ENCODE assay signal across 33 cellular contexts in the genomic region with DNA sequence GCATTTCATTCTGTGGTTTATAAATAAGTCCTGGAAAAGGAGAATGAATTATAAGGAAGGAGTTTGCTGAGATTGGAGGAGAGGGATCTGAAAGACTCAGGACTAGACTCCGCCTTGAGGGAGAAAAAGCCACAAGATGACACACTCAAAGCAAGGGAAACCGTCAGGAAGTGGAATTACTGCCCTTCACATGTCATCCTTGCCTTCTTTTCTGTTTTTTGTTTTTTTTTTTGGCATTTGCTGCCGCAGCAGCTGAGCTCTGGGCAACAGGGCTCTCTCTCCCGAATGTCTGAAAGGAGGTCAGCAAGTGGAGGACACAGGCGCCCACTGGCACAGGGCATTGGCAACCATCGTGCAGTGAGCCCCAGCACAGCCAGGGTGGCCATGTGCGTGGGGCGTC.
A peak's percentile ranks its signal among the peaks of the same experiment; 100 is the strongest.
DNase-seq lines count a peak whose midpoint lies in the region; ATAC-seq, FAIRE-seq and TF ChIP-seq lines count a peak whose summit lies in the region.
"Had no signal": no experiment of that assay in that cellular context is flagged by ENCODE, and none has a peak within 500 bp of the region (broad histone marks: within the 10 kb centered on the region; RNA-seq: fewer than 3 reads in every experiment).

No MANE protein-coding gene starts in this region.

- H3K79me2 ChIP-seq in GM23248 (ENCODE audit: insufficient read depth) (no peaks in the 10 kb centered on the region), astrocyte (ENCODE audit: insufficient read depth, low read length) (no peaks in the 10 kb centered on the region)

- no peaks in the 10 kb centered on the region for H3K9me2 ChIP-seq in GM23248 (ENCODE audit: insufficient read depth)

- H3K4me1 Mint-ChIP-seq in astrocyte (ENCODE audit: low read depth, unreplicated experiment) (peaks cover 18% of the 10 kb centered on the region), T-helper 17 cell (peaks cover 10% of the 10 kb centered on the region)
- peaks cover 5% of the 10 kb centered on the region for H3K4me1 Mint-ChIP-seq in T-helper 2 cell treated with Interferon-gamma antibody and Interleukin-4, amounts not matched to agents 5 μg/mL and 100 μg/mL, for 36 hours (ENCODE audit: low read depth)

- H3K9me3 Mint-ChIP-seq in astrocyte (ENCODE audit: unreplicated experiment) = peaks cover 2% of the 10 kb centered on the region
- no peaks in the 10 kb centered on the region for H3K9me3 Mint-ChIP-seq in T-helper 2 cell treated with Interferon-gamma antibody and Interleukin-4, amounts not matched to agents 5 μg/mL and 100 μg/mL, for 36 hours
- H3K9me3 Mint-ChIP-seq: brain; stimulated activated naive CD8-positive, alpha-beta T cell treated with anti-CD3 and anti-CD28 coated beads, Interleukin-15, Interleukin-2, amounts not matched to agents 100 ng/mL and 50 ng/mL, for 24 hours; WTC11 had no signal

- H4K20me1 ChIP-seq in GM23248 (ENCODE audit: insufficient read depth) = no peaks in the 10 kb centered on the region
- H4K20me1 ChIP-seq in astrocyte (ENCODE audit: insufficient read depth, low read length) = no peaks in the 10 kb centered on the region

- H3K4me2 ChIP-seq in GM23248 (ENCODE audit: unreplicated experiment) (no peak overlapping the region), astrocyte (ENCODE audit: low read length) (no peak overlapping the region)
- H3K4me2 ChIP-seq: A549, KMS-11 had no signal

- ATAC-seq in T-helper 17 cell (no peak), lower lobe of right lung (no peak)
- ATAC-seq: A549, heart right ventricle, right lobe of liver, WTC11 had no signal

- TF ChIP-seq CTCF in astrocyte (IDR thresholded peaks at IDR 0.05; ENCODE audit: insufficient read depth, low read depth, low read length) (no peak), lower lobe of right lung (IDR thresholded peaks at IDR 0.05) (no peak)

- intact Hi-C loops in lower lobe of right lung (cut with DNase I) = no loop called here

- H3K9ac ChIP-seq in GM23248 (no peak overlapping the region), astrocyte (ENCODE audit: low read length) (no peak overlapping the region)
- H3K9ac ChIP-seq: KMS-11 had no signal

- H3K36me3 Mint-ChIP-seq in astrocyte (ENCODE audit: low read depth, unreplicated experiment) (no peaks in the 10 kb centered on the region), T-helper 17 cell (ENCODE audit: low read depth) (no peaks in the 10 kb centered on the region)
- H3K36me3 Mint-ChIP-seq in T-helper 2 cell treated with Interferon-gamma antibody and Interleukin-4, amounts not matched to agents 5 μg/mL and 100 μg/mL, for 36 hours (ENCODE audit: low read depth) = no peaks in the 10 kb centered on the region
- H3K36me3 Mint-ChIP-seq: brain, WTC11 had no signal

- H3K4me3 ChIP-seq in GM23248 (no peak overlapping the region), astrocyte (ENCODE audit: insufficient read depth, low read depth, low read length) (no peak overlapping the region), lower lobe of right lung (no peak overlapping the region)
- H3K4me3 ChIP-seq: A549, heart right ventricle, lung, right lobe of liver, thoracic aorta, vagina had no signal

- H3K9me3 ChIP-seq in GM23248 (ENCODE audit: low read depth) (no peaks in the 10 kb centered on the region), astrocyte (ENCODE audit: insufficient read depth, low read depth, low read length) (no peaks in the 10 kb centered on the region), T-helper 17 cell (ENCODE audit: control insufficient read depth, low read length, poor library complexity, severe bottlenecking) (no peaks in the 10 kb centered on the region), lower lobe of right lung (no peaks in the 10 kb centered on the region)
- H3K9me3 ChIP-seq: A549, BE2C, heart right ventricle, neutrophil, right lobe of liver, thoracic aorta, vagina had no signal

- H3K27ac Mint-ChIP-seq in astrocyte (ENCODE audit: unreplicated experiment) (no peak overlapping the region), T-helper 17 cell (no peak overlapping the region)
- no peak overlapping the region for H3K27ac Mint-ChIP-seq in T-helper 2 cell treated with Interferon-gamma antibody and Interleukin-4, amounts not matched to agents 5 μg/mL and 100 μg/mL, for 36 hours
- H3K27ac Mint-ChIP-seq: progenitor cell of endocrine pancreas; stimulated activated naive CD8-positive, alpha-beta T cell treated with anti-CD3 and anti-CD28 coated beads, Interleukin-15, Interleukin-2, amounts not matched to agents 100 ng/mL and 50 ng/mL, for 24 hours; WTC11 had no signal

- no peaks in the 10 kb centered on the region for H3K36me3 ChIP-seq in GM23248 (ENCODE audit: low read depth)
- no peaks in the 10 kb centered on the region for H3K36me3 ChIP-seq in astrocyte (ENCODE audit: insufficient read depth, low read length)
- no peaks in the 10 kb centered on the region for H3K36me3 ChIP-seq in lower lobe of right lung
- H3K36me3 ChIP-seq: BE2C, heart right ventricle, neutrophil, right lobe of liver, thoracic aorta, vagina had no signal

- H3K27me3 Mint-ChIP-seq in astrocyte (ENCODE audit: low read depth, unreplicated experiment) = peaks cover 24% of the 10 kb centered on the region
- peaks cover 29% of the 10 kb centered on the region for H3K27me3 Mint-ChIP-seq in T-helper 17 cell
- H3K27me3 Mint-ChIP-seq in T-helper 2 cell treated with Interferon-gamma antibody and Interleukin-4, amounts not matched to agents 5 μg/mL and 100 μg/mL, for 36 hours (ENCODE audit: low read depth) = peaks cover 58% of the 10 kb centered on the region
- H3K27me3 Mint-ChIP-seq: stimulated activated naive CD8-positive, alpha-beta T cell treated with anti-CD3 and anti-CD28 coated beads, Interleukin-15, Interleukin-2, amounts not matched to agents 100 ng/mL and 50 ng/mL, for 24 hours had no signal

- WGBS in GM23248 (ENCODE audit: low coverage in 1 of 2, low lambda C conversion rate in 2 of 2, missing lambda C conversion rate in 2 of 2), 2 experiments = 57 to 61% methylated on average over 8 of the region's 8 CpGs

- in situ Hi-C loops in GM23248 (cut with MboI) = no loop called here

- H3K4me1 ChIP-seq in GM23248 (ENCODE audit: insufficient read depth) (no peaks in the 10 kb centered on the region), astrocyte (ENCODE audit: insufficient read depth, low read length) (peaks cover 21% of the 10 kb centered on the region), lower lobe of right lung (no peaks in the 10 kb centered on the region)
- H3K4me1 ChIP-seq: A549 had no signal

- H3K27me3 ChIP-seq in GM23248 (replicated peaks; ENCODE audit: insufficient read depth) = no peaks in the 10 kb centered on the region
- H3K27me3 ChIP-seq in astrocyte (ENCODE audit: insufficient read depth, low read length) = no peaks in the 10 kb centered on the region
- peaks cover 14% of the 10 kb centered on the region for H3K27me3 ChIP-seq in lower lobe of right lung (ENCODE audit: low read depth)
- H3K27me3 ChIP-seq: BE2C, right lobe of liver, vagina had no signal

- peak; percentile 42 for DNase-seq in AG20443 (ENCODE audit: low spot score)
- DNase-seq in GM23248 = peak; percentile 47
- DNase-seq in astrocyte (ENCODE audit: low read depth) = no peak
- DNase-seq in midbrain (lab: John Stamatoyannopoulos, UW) = peak; percentile 16
- DNase-seq in T-helper 17 cell = no peak
- DNase-seq in lower lobe of right lung = no peak
- no peak for DNase-seq in T-helper 2 cell treated with Interferon-gamma antibody and Interleukin-4, amounts not matched to agents 5 μg/mL and 100 μg/mL, for 36 hours (ENCODE audit: low spot score)
- no peak for DNase-seq in stimulated activated naive CD4-positive, alpha-beta T cell (lab: John Stamatoyannopoulos, UW)
- DNase-seq: activated CD4-positive, alpha-beta T cell treated with anti-CD3 and anti-CD28 coated beads, Interleukin-2, amount 50 U/mL, for 4 hours; activated naive CD4-positive, alpha-beta T cell treated with Interleukin-2 at 50 U/mL for 16 hours; BE2C; DMS53; effector CD4-positive, alpha-beta T cell; heart right ventricle; kidney glomerular epithelial cell; NCI-H1694; NCI-H2171; NCI-H510A treated with DMSO at 0.1 percent for 48 hours; SHP77; stimulated activated CD4-positive, alpha-beta T cell treated with anti-CD3 and anti-CD28 coated beads, Interleukin-15, amount 100 ng/mL, for 24 hours; T1000 had no signal

- no peak overlapping the region for H3K4me3 Mint-ChIP-seq in astrocyte (ENCODE audit: unreplicated experiment)
- H3K4me3 Mint-ChIP-seq in T-helper 17 cell = no peak overlapping the region
- H3K4me3 Mint-ChIP-seq in T-helper 2 cell treated with Interferon-gamma antibody and Interleukin-4, amounts not matched to agents 5 μg/mL and 100 μg/mL, for 36 hours = no peak overlapping the region
- H3K4me3 Mint-ChIP-seq: brain; stimulated activated naive CD8-positive, alpha-beta T cell treated with anti-CD3 and anti-CD28 coated beads, Interleukin-15, Interleukin-2, amounts not matched to agents 100 ng/mL and 50 ng/mL, for 24 hours; WTC11 had no signal

- H2AFZ ChIP-seq in GM23248 = no peak overlapping the region
- H2AFZ ChIP-seq in astrocyte (ENCODE audit: low read depth, low read length) = peak overlapping the region; percentile 17

- no peak overlapping the region for H3K27ac ChIP-seq in GM23248
- H3K27ac ChIP-seq in astrocyte (ENCODE audit: low read depth, low read length) = no peak overlapping the region
- no peak overlapping the region for H3K27ac ChIP-seq in lower lobe of right lung
- H3K27ac ChIP-seq: A549, heart right ventricle, KMS-11, neutrophil, right lobe of liver, thoracic aorta, vagina had no signal

- FAIRE-seq in astrocyte (lab: Jason Lieb, UNC) = no peak
- FAIRE-seq: A549, H54 had no signal

- H3F3A ChIP-seq in GM23248 (ENCODE audit: insufficient read depth) = no peaks in the 10 kb centered on the region

Comparison
In these comparisons a context has a peak if more than half of its experiments do, and no peak if none do; other contexts are left out.
1. DNase-seq: peak in AG20443 (single experiment), GM23248 (single experiment) and midbrain (single experiment); none in astrocyte (single experiment), T-helper 17 cell (0 of 3), lower lobe of right lung (single experiment), T-helper 2 cell treated with Interferon-gamma antibody and Interleukin-4, amounts not matched to agents 5 μg/mL and 100 μg/mL, for 36 hours (single experiment) and stimulated activated naive CD4-positive, alpha-beta T cell (0 of 6).